ENCODE assay signal across 31 cellular contexts in genomic region chr3:118714800-118715199, GRCh38.
"Had no signal": no experiment of that assay in that cellular context is flagged by ENCODE, and none has a peak within 500 bp of the region (broad histone marks: within the 10 kb centered on the region; RNA-seq: fewer than 3 reads in every experiment).

No MANE protein-coding gene starts in this region.

- FAIRE-seq: islet of Langerhans, pancreas, small intestine had no signal

- H3K4me1 ChIP-seq: heart left ventricle, lower lobe of right lung, pancreas, prostate gland, sigmoid colon, spleen, stomach, testis, thyroid gland, transverse colon, upper lobe of left lung, vagina had no signal

- H3K36me3 ChIP-seq: heart left ventricle, lower lobe of right lung, pancreas, prostate gland, sigmoid colon, spleen, stomach, thyroid gland, transverse colon, upper lobe of left lung, vagina had no signal

- H3K4me3 ChIP-seq: heart left ventricle, lower lobe of right lung, pancreas, prostate gland, sigmoid colon, spleen, stomach, testis, thyroid gland, transverse colon, upper lobe of left lung, vagina had no signal

- H3K27ac ChIP-seq: heart left ventricle, lower lobe of right lung, pancreas, prostate gland, sigmoid colon, spleen, stomach, testis, thyroid gland, transverse colon, upper lobe of left lung, vagina had no signal

- DNase-seq: heart left ventricle; hypothalamus; immature natural killer cell; left ventricle myocardium superior; lower lobe of right lung; mammary epithelial cell; mesenchymal stem cell; naive B cell; natural killer cell; nephron progenitor cell; pancreas; posterior cingulate gyrus; retina; right cardiac atrium; sigmoid colon; small intestine; spleen; stimulated activated CD4-positive, alpha-beta T cell treated with anti-CD3 and anti-CD28 coated beads, Interleukin-1b, Interleukin-23, amount 100 ng/mL, for 48 hours; stimulated activated CD4-positive, alpha-beta T cell treated with anti-CD3 and anti-CD28 coated beads, Interleukin-2, amount 100 ng/mL, for 48 hours; stimulated activated CD4-positive, alpha-beta T cell treated with anti-CD3 and anti-CD28 coated beads, Interleukin-4, amount 100 ng/mL, for 4 hours; stimulated activated CD8-positive, alpha-beta memory T cell treated with anti-CD3 and anti-CD28 coated beads, Interleukin-4, amount 100 ng/mL, for 48 hours; stimulated activated naive CD4-positive, alpha-beta T cell treated with Interleukin-2 at 50 U/mL for 16 hours; stomach; testis; thyroid gland; transverse colon; upper lobe of left lung had no signal

- H3K27me3 ChIP-seq: heart left ventricle, pancreas, sigmoid colon, spleen, stomach, testis, thyroid gland, transverse colon, upper lobe of left lung, vagina had no signal

- ATAC-seq: heart left ventricle; left ventricle myocardium superior; lower lobe of right lung; natural killer cell; pancreas; right cardiac atrium; stimulated activated memory B cell treated with anti-CD40 and anti-IgM and Interleukin-4, amounts not matched to agents 10 μg/mL and 1 μg/mL and 100 μg/mL, for 72 hours had no signal

- H3K9me3 ChIP-seq: lower lobe of right lung, pancreas, prostate gland, sigmoid colon, testis, thyroid gland, transverse colon, vagina had no signal
